In the genomic region with DNA sequence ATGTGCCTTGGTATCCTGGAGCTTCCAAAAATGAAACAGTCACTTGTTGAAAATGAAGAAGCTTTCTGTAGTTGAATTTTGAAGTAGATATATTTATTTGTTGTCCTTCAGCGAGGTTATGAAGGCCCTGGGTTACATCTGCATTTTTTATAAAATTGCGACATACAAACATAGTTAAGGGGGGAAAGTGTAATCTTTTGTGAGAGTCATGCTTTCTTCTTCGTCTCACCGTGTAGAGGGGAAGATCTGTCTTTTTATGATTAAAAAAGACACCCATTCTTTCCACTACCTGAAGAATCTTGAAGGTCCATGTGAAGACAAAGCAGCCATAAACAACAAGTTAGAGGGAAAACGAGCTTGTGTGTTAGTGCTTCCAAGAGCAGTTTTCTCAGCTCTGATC, we compare ENCODE assay signal across 1 cellular context.
TF ChIP-seq lines count a peak whose summit lies in the region.

No MANE protein-coding gene starts in this region.

TF ChIP-seq in HCT116, 20 proteins besides CTCF, POLR2A, EP300 and RAD21:
- TF ChIP-seq, protein P1, sequence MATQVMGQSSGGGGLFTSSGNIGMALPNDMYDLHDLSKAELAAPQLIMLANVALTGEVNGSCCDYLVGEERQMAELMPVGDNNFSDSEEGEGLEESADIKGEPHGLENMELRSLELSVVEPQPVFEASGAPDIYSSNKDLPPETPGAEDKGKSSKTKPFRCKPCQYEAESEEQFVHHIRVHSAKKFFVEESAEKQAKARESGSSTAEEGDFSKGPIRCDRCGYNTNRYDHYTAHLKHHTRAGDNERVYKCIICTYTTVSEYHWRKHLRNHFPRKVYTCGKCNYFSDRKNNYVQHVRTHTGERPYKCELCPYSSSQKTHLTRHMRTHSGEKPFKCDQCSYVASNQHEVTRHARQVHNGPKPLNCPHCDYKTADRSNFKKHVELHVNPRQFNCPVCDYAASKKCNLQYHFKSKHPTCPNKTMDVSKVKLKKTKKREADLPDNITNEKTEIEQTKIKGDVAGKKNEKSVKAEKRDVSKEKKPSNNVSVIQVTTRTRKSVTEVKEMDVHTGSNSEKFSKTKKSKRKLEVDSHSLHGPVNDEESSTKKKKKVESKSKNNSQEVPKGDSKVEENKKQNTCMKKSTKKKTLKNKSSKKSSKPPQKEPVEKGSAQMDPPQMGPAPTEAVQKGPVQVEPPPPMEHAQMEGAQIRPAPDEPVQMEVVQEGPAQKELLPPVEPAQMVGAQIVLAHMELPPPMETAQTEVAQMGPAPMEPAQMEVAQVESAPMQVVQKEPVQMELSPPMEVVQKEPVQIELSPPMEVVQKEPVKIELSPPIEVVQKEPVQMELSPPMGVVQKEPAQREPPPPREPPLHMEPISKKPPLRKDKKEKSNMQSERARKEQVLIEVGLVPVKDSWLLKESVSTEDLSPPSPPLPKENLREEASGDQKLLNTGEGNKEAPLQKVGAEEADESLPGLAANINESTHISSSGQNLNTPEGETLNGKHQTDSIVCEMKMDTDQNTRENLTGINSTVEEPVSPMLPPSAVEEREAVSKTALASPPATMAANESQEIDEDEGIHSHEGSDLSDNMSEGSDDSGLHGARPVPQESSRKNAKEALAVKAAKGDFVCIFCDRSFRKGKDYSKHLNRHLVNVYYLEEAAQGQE (IDR thresholded peaks at IDR 0.05; ENCODE audit: low read depth): no peak
- TF ChIP-seq, protein P2, sequence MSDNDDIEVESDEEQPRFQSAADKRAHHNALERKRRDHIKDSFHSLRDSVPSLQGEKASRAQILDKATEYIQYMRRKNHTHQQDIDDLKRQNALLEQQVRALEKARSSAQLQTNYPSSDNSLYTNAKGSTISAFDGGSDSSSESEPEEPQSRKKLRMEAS (IDR thresholded peaks at IDR 0.05): no peak
- TF ChIP-seq YY1 (IDR thresholded peaks at IDR 0.05; ENCODE audit: extremely low read depth, insufficient replicate concordance, low read depth, low read length) (no peak), CEBPB (IDR thresholded peaks at IDR 0.05; ENCODE audit: low read depth) (no peak), ELF1 (IDR thresholded peaks at IDR 0.05; ENCODE audit: borderline replicate concordance, low read depth) (no peak), JUND (IDR thresholded peaks at IDR 0.05) (no peak), CBX3 (IDR thresholded peaks at IDR 0.05; ENCODE audit: low read depth) (no peak), FOSL1 (IDR thresholded peaks at IDR 0.05; ENCODE audit: low read depth) (no peak), ZNF274 (IDR thresholded peaks at IDR 0.05; ENCODE audit: low read depth, low read length) (no peak), EZH2phosphoT487 (IDR thresholded peaks at IDR 0.05; ENCODE audit: borderline replicate concordance) (no peak), SRF (IDR thresholded peaks at IDR 0.05; ENCODE audit: low read depth) (no peak), EZH2 (IDR thresholded peaks at IDR 0.05) (no peak), POLR2AphosphoS5 (IDR thresholded peaks at IDR 0.05; ENCODE audit: low read depth, low read length) (no peak)
- TF ChIP-seq, protein P3, sequence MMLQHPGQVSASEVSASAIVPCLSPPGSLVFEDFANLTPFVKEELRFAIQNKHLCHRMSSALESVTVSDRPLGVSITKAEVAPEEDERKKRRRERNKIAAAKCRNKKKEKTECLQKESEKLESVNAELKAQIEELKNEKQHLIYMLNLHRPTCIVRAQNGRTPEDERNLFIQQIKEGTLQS (IDR thresholded peaks at IDR 0.05): no peak
